In genomic region chr14:30283822-30284446, GRCh38 we compare ENCODE assay signal across 8 cellular contexts.
DNase-seq lines count a peak whose midpoint lies in the region; ATAC-seq, FAIRE-seq and TF ChIP-seq lines count a peak whose summit lies in the region.

No MANE protein-coding gene starts in this region.

- H4K20me1 ChIP-seq in endothelial cell of umbilical vein (replicated peaks; ENCODE audit: control insufficient read depth, extremely low read depth, insufficient read depth, low read length) = no peaks in the 10 kb centered on the region

- no TSS peak for BruUV-seq in endothelial cell of umbilical vein (replicated peaks; lab: Mats Ljungman, UMichigan)

- no peaks in the 10 kb centered on the region for H3K4me1 ChIP-seq in endothelial cell of umbilical vein (ENCODE audit: control insufficient read depth, extremely low read depth, insufficient read depth, low read length)

- CTCF ChIA-PET in endothelial cell of umbilical vein (lab: Charles Lee) = interaction anchor here (0.6 to 7.8 kb wide), 40 partner anchors 9 to 1532 kb away, joined by 3 to 140 read pairs (median 4); no protein-coding TSS in a partner anchor

- TF ChIP-seq CTCF in D721Med (IDR thresholded peaks at IDR 0.05; ENCODE audit: insufficient read depth, missing control alignments) (peak; percentile 70), endothelial cell of umbilical vein (IDR thresholded peaks at IDR 0.05; ENCODE audit: extremely low read depth in 1 of 2, insufficient read depth in 1 of 2, low read depth in 1 of 2, low read length in 2 of 2) (peak; percentile 66 to 68)

- H3K27ac ChIP-seq in endothelial cell of umbilical vein (ENCODE audit: insufficient read depth, low read depth, low read length) = no peak overlapping the region

- peak; percentile 11 for FAIRE-seq in D721Med (lab: Jason Lieb, UNC)
- FAIRE-seq in endothelial cell of umbilical vein (lab: Jason Lieb, UNC) = peak; percentile 72

- POLR2A ChIA-PET in endothelial cell of umbilical vein (lab: Charles Lee) = no interaction called here

- H3K9me1 ChIP-seq in endothelial cell of umbilical vein (replicated peaks; ENCODE audit: control insufficient read depth, extremely low read depth, insufficient read depth, low read length) = no peaks in the 10 kb centered on the region

- no peaks in the 10 kb centered on the region for H3K27me3 ChIP-seq in endothelial cell of umbilical vein (ENCODE audit: control insufficient read depth in 2 of 2, insufficient read depth in 2 of 2, low read length in 2 of 2)

- ATAC-seq in GM19328 (IDR thresholded peaks at IDR 0.05; ENCODE audit: unreplicated experiment) = peak; percentile 53
- ATAC-seq in HG02610 (IDR thresholded peaks at IDR 0.05; ENCODE audit: unreplicated experiment) = no peak

- no peaks in the 10 kb centered on the region for H3K9me3 ChIP-seq in endothelial cell of umbilical vein (replicated peaks; ENCODE audit: control insufficient read depth, insufficient read depth, low read length)

- DNase-seq in D721Med (ENCODE audit: insufficient read length, low spot score) = no peak
- peak; percentile 25 for DNase-seq in NCI-H748 treated with DMSO at 0.1 percent for 48 hours (lab: John Stamatoyannopoulos, UW)
- DNase-seq in endothelial cell of umbilical vein (ENCODE audit: low read depth, low spot score) = peak; percentile 60
- peak; percentile 34 for DNase-seq in retina
- no peak for DNase-seq in activated CD4-positive, CD25-positive, alpha-beta regulatory T cell treated with anti-CD3 and anti-CD28 coated beads, Interleukin-2, amount 50 U/mL, for 72 hours
- no peak for DNase-seq in activated gamma-delta T cell (lab: John Stamatoyannopoulos, UW)

- dilution Hi-C loops in endothelial cell of umbilical vein (cut with MboI; ENCODE audit: extremely low pct_ligation_motif_present, low sequenced_read_pairs) = no loop called here

- H2AFZ ChIP-seq in endothelial cell of umbilical vein (ENCODE audit: low read depth, low read length) = no peak overlapping the region

- H3K36me3 ChIP-seq in endothelial cell of umbilical vein (ENCODE audit: control insufficient read depth in 2 of 2, extremely low read depth in 1 of 2, insufficient read depth in 2 of 2, low read length in 2 of 2) = no peaks in the 10 kb centered on the region

- H3K9ac ChIP-seq in endothelial cell of umbilical vein (replicated peaks; ENCODE audit: extremely low read depth, insufficient read depth, low read length) = no peak overlapping the region

- H3K4me2 ChIP-seq in endothelial cell of umbilical vein (ENCODE audit: insufficient read depth, low read length) = no peak overlapping the region

- no peaks in the 10 kb centered on the region for H3K79me2 ChIP-seq in endothelial cell of umbilical vein (ENCODE audit: control insufficient read depth, insufficient read depth, low read length)

- no peak overlapping the region for H3K4me3 ChIP-seq in endothelial cell of umbilical vein (replicated peaks in 1 of 3; ENCODE audit: insufficient read depth in 1 of 3, low read depth in 1 of 3, low read length in 3 of 3)

- no peak for TF ChIP-seq POLR2A in endothelial cell of umbilical vein (IDR thresholded peaks at IDR 0.05; ENCODE audit: low read depth, low read length)

- intact Hi-C loops in endothelial cell of umbilical vein (cut with micrococcal nuclease) = no loop called here

TF ChIP-seq in endothelial cell of umbilical vein, 7 proteins besides CTCF, POLR2A, EP300 and RAD21:
- TF ChIP-seq, protein P1, sequence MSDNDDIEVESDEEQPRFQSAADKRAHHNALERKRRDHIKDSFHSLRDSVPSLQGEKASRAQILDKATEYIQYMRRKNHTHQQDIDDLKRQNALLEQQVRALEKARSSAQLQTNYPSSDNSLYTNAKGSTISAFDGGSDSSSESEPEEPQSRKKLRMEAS (IDR thresholded peaks at IDR 0.05; ENCODE audit: insufficient read depth, insufficient read length) = no peak
- no peak for TF ChIP-seq JUN (IDR thresholded peaks at IDR 0.05; ENCODE audit: borderline replicate concordance, insufficient read depth, insufficient read length, low read depth)
- TF ChIP-seq FOS (IDR thresholded peaks at IDR 0.05; ENCODE audit: borderline replicate concordance, insufficient read depth, low read length) = no peak
- no peak for TF ChIP-seq MYC (IDR thresholded peaks at IDR 0.05; ENCODE audit: low read depth, low read length)
- TF ChIP-seq POLR2AphosphoS5 (IDR thresholded peaks at IDR 0.05; ENCODE audit: insufficient read depth, low read depth, low read length) = no peak
- TF ChIP-seq GATA2 (IDR thresholded peaks at IDR 0.05; ENCODE audit: insufficient read depth, insufficient read length, low read depth, low read length) = no peak

Comparison
In these comparisons a context has a peak if more than half of its experiments do, and no peak if none do; other contexts are left out.
1. DNase-seq: peak in NCI-H748 treated with DMSO at 0.1 percent for 48 hours (single experiment), endothelial cell of umbilical vein (single experiment) and retina (single experiment); none in D721Med (single experiment), activated CD4-positive, CD25-positive, alpha-beta regulatory T cell treated with anti-CD3 and anti-CD28 coated beads, Interleukin-2, amount 50 U/mL, for 72 hours (single experiment) and activated gamma-delta T cell (single experiment).